Comparison of ENCODE assay signal across 1 cellular context in genomic region chr1:160748182-160748876, GRCh38.
TF ChIP-seq lines count a peak whose summit lies in the region.

No MANE protein-coding gene starts in this region.

TF ChIP-seq in H1, 55 proteins besides CTCF, POLR2A, EP300 and RAD21:
- no peak for TF ChIP-seq POLR2AphosphoS5 (IDR thresholded peaks at IDR 0.05; ENCODE audit: low read depth, low read length)
- no peak for TF ChIP-seq RFX5 (IDR thresholded peaks at IDR 0.05; ENCODE audit: borderline replicate concordance, low read depth, low read length)
- TF ChIP-seq CHD2 (IDR thresholded peaks at IDR 0.05; ENCODE audit: low read length) = no peak
- no peak for TF ChIP-seq KDM4A (IDR thresholded peaks at IDR 0.05; ENCODE audit: low read depth, low read length, severe bottlenecking)
- no peak for TF ChIP-seq TBP (IDR thresholded peaks at IDR 0.05; ENCODE audit: low read depth, low read length)
